In genomic region chr17:40903129-40903847, GRCh38 we compare ENCODE assay signal across 1 cellular context.
TF ChIP-seq lines count a peak whose summit lies in the region.

No MANE protein-coding gene starts in this region.

TF ChIP-seq in GM12878, 131 proteins besides CTCF, POLR2A, EP300 and RAD21 (continued from another document):
- TF ChIP-seq SPI1 (IDR thresholded peaks at IDR 0.05; ENCODE audit: borderline replicate concordance, insufficient read depth, low read depth, low read length) (peak; percentile 37; the same call in 1 of the 2 replicates), FOXK2 (IDR thresholded peaks at IDR 0.05) (0 out of 2 replicates have a peak, but pooled peaks have one; percentile 24), ZNF207 (IDR thresholded peaks at IDR 0.05; ENCODE audit: borderline replicate concordance) (no peak), SMAD1 (IDR thresholded peaks at IDR 0.05; ENCODE audit: low read depth, partially characterized antibody) (no peak), NFIC (IDR thresholded peaks at IDR 0.05; ENCODE audit: low read depth, low read length) (no peak), NR2C2 (IDR thresholded peaks at IDR 0.05; ENCODE audit: borderline replicate concordance, control insufficient read depth, insufficient read length, low read depth) (no peak), ATF2 (IDR thresholded peaks at IDR 0.05; ENCODE audit: low read length) (no peak), NBN (IDR thresholded peaks at IDR 0.05) (no peak), EGR1 (IDR thresholded peaks at IDR 0.05; ENCODE audit: borderline replicate concordance in 1 of 2, low read depth in 2 of 2, low read length in 2 of 2) (no peak), NR2F1 (conservative IDR thresholded peaks at IDR 0.05) (no peak), RFX5 (IDR thresholded peaks at IDR 0.05; ENCODE audit: low read depth, low read length) (no peak), IKZF2 (IDR thresholded peaks at IDR 0.05) (peak in 1 of 2 experiments; percentile 19; a peak in 1 of 4 replicates), ATF7 (IDR thresholded peaks at IDR 0.05; ENCODE audit: low read depth) (peak; percentile 70), KLF5 (IDR thresholded peaks at IDR 0.05; ENCODE audit: partially characterized antibody) (no peak), E2F8 (IDR thresholded peaks at IDR 0.05; ENCODE audit: low read depth, partially characterized antibody) (no peak), MLLT1 (IDR thresholded peaks at IDR 0.05) (peak; percentile 65)
- TF ChIP-seq, protein P1, sequence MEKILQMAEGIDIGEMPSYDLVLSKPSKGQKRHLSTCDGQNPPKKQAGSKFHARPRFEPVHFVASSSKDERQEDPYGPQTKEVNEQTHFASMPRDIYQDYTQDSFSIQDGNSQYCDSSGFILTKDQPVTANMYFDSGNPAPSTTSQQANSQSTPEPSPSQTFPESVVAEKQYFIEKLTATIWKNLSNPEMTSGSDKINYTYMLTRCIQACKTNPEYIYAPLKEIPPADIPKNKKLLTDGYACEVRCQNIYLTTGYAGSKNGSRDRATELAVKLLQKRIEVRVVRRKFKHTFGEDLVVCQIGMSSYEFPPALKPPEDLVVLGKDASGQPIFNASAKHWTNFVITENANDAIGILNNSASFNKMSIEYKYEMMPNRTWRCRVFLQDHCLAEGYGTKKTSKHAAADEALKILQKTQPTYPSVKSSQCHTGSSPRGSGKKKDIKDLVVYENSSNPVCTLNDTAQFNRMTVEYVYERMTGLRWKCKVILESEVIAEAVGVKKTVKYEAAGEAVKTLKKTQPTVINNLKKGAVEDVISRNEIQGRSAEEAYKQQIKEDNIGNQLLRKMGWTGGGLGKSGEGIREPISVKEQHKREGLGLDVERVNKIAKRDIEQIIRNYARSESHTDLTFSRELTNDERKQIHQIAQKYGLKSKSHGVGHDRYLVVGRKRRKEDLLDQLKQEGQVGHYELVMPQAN (conservative IDR thresholded peaks at IDR 0.05), result no peak
- TF ChIP-seq, protein P2, sequence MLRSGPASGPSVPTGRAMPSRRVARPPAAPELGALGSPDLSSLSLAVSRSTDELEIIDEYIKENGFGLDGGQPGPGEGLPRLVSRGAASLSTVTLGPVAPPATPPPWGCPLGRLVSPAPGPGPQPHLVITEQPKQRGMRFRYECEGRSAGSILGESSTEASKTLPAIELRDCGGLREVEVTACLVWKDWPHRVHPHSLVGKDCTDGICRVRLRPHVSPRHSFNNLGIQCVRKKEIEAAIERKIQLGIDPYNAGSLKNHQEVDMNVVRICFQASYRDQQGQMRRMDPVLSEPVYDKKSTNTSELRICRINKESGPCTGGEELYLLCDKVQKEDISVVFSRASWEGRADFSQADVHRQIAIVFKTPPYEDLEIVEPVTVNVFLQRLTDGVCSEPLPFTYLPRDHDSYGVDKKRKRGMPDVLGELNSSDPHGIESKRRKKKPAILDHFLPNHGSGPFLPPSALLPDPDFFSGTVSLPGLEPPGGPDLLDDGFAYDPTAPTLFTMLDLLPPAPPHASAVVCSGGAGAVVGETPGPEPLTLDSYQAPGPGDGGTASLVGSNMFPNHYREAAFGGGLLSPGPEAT (IDR thresholded peaks at IDR 0.05; ENCODE audit: low read depth), result no peak
- TF ChIP-seq, protein P3, sequence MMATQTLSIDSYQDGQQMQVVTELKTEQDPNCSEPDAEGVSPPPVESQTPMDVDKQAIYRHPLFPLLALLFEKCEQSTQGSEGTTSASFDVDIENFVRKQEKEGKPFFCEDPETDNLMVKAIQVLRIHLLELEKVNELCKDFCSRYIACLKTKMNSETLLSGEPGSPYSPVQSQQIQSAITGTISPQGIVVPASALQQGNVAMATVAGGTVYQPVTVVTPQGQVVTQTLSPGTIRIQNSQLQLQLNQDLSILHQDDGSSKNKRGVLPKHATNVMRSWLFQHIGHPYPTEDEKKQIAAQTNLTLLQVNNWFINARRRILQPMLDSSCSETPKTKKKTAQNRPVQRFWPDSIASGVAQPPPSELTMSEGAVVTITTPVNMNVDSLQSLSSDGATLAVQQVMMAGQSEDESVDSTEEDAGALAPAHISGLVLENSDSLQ (IDR thresholded peaks at IDR 0.05), result no peak
- TF ChIP-seq, protein P4, sequence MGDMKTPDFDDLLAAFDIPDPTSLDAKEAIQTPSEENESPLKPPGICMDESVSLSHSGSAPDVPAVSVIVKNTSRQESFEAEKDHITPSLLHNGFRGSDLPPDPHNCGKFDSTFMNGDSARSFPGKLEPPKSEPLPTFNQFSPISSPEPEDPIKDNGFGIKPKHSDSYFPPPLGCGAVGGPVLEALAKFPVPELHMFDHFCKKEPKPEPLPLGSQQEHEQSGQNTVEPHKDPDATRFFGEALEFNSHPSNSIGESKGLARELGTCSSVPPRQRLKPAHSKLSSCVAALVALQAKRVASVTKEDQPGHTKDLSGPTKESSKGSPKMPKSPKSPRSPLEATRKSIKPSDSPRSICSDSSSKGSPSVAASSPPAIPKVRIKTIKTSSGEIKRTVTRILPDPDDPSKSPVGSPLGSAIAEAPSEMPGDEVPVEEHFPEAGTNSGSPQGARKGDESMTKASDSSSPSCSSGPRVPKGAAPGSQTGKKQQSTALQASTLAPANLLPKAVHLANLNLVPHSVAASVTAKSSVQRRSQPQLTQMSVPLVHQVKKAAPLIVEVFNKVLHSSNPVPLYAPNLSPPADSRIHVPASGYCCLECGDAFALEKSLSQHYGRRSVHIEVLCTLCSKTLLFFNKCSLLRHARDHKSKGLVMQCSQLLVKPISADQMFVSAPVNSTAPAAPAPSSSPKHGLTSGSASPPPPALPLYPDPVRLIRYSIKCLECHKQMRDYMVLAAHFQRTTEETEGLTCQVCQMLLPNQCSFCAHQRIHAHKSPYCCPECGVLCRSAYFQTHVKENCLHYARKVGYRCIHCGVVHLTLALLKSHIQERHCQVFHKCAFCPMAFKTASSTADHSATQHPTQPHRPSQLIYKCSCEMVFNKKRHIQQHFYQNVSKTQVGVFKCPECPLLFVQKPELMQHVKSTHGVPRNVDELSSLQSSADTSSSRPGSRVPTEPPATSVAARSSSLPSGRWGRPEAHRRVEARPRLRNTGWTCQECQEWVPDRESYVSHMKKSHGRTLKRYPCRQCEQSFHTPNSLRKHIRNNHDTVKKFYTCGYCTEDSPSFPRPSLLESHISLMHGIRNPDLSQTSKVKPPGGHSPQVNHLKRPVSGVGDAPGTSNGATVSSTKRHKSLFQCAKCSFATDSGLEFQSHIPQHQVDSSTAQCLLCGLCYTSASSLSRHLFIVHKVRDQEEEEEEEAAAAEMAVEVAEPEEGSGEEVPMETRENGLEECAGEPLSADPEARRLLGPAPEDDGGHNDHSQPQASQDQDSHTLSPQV (IDR thresholded peaks at IDR 0.05), result no peak
